In the genomic region with DNA sequence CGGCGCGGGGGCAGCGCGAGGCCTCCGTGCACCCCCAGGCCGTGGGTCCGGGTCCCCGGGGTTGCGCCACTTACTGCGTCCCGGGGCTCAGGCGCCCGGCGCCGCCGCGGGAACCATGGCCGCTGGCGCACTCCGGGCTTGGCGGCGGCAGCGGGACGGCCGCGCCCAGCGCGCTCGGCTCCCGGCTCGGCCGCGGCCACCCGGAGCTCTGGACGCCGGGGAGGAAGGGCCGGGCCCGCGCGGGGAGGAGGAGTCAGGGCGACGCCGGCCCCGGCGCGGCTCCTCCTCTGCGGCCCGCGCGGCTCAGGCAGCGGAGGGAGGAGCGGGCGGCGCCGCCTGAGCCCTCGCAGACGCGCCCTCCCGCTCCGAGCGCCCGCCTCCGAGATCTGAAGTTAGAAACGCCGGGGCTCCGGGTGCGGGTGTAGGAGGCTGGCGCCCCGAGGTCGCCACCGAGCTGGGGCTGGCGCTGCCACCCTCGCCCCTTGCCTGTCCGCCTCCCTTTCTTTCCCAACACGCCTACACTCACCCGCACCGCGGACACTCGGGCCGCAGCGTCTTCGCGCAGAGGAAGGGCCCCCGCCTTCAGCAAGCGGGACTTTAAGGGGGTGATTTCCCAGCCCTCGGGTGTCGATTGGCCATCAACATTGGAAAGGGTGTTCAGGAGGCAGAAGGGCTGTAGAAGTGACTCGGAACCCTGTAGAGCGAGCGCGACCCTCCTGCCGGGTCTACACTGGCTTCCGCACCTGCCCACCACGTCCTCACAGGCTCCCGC, we compare ENCODE assay signal across 7 cellular contexts. TPM values are rescaled to one million over a fixed set of nuclear protein-coding genes. Genes with fewer than 3 reads are reported as not detected.
DNase-seq lines count a peak whose midpoint lies in the region; ATAC-seq, FAIRE-seq and TF ChIP-seq lines count a peak whose summit lies in the region.

A gene with protein sequence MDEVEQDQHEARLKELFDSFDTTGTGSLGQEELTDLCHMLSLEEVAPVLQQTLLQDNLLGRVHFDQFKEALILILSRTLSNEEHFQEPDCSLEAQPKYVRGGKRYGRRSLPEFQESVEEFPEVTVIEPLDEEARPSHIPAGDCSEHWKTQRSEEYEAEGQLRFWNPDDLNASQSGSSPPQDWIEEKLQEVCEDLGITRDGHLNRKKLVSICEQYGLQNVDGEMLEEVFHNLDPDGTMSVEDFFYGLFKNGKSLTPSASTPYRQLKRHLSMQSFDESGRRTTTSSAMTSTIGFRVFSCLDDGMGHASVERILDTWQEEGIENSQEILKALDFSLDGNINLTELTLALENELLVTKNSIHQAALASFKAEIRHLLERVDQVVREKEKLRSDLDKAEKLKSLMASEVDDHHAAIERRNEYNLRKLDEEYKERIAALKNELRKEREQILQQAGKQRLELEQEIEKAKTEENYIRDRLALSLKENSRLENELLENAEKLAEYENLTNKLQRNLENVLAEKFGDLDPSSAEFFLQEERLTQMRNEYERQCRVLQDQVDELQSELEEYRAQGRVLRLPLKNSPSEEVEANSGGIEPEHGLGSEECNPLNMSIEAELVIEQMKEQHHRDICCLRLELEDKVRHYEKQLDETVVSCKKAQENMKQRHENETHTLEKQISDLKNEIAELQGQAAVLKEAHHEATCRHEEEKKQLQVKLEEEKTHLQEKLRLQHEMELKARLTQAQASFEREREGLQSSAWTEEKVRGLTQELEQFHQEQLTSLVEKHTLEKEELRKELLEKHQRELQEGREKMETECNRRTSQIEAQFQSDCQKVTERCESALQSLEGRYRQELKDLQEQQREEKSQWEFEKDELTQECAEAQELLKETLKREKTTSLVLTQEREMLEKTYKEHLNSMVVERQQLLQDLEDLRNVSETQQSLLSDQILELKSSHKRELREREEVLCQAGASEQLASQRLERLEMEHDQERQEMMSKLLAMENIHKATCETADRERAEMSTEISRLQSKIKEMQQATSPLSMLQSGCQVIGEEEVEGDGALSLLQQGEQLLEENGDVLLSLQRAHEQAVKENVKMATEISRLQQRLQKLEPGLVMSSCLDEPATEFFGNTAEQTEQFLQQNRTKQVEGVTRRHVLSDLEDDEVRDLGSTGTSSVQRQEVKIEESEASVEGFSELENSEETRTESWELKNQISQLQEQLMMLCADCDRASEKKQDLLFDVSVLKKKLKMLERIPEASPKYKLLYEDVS (N-terminal part only) (minus strand): TSS at position 231 of the 772 bp plus-strand sequence. CDS start 9,106 bp downstream, outside the sequence.

- FAIRE-seq in GM12878 (lab: Jason Lieb, UNC): no peak

- TF ChIP-seq CTCF in GM12878 (IDR thresholded peaks at IDR 0.05 in 2 of 3, conservative IDR thresholded peaks at IDR 0.05 in 1 of 3; ENCODE audit: control insufficient read depth in 2 of 3, extremely low read depth in 1 of 3, insufficient read depth in 1 of 3, low read depth in 3 of 3, low read length in 3 of 3) (no peak), sigmoid colon (IDR thresholded peaks at IDR 0.05) (no peak)

- RAD21 ChIA-PET in GM12878 (lab: Charles Lee; ENCODE audit: unreplicated experiment): interaction anchor here (1.0 to 6.8 kb wide), 6 partner anchors 8 to 54 kb away, joined by 3 to 106 read pairs (median 23); no protein-coding TSS in a partner anchor

- H3K9me3 ChIP-seq in GM12878 (replicated peaks; ENCODE audit: control insufficient read depth, insufficient read depth, low read length): no peaks in the 10 kb centered on the region
- H3K9me3 ChIP-seq in iPS DF 6.9 (ENCODE audit: control insufficient read depth, insufficient read depth, low read length): no peaks in the 10 kb centered on the region
- no peaks in the 10 kb centered on the region for H3K9me3 ChIP-seq in sigmoid colon

- ATAC-seq in HG02763 (IDR thresholded peaks at IDR 0.05; ENCODE audit: unreplicated experiment) (peak; percentile 80), GM12878 (peak; percentile 89)

- intact Hi-C loops in GM12878 (cut with micrococcal nuclease; ENCODE audit: unreplicated experiment) (loop anchor here (2.0 kb wide), 2 partner anchors 30 to 40 kb away; no protein-coding TSS in a partner anchor), sigmoid colon (cut with DNase I) (loop anchor here (2.0 kb wide), 1 partner anchor 30 kb away; no protein-coding TSS in a partner anchor)

- WGBS in GM12878 (ENCODE audit: insufficient coverage, insufficient replicate concordance, low lambda C conversion rate, missing lambda C conversion rate): under 1% methylated on average over 69 of the region's 96 CpGs
- WGBS in iPS DF 6.9 (ENCODE audit: insufficient coverage, insufficient read length): no CpG with 5 or more reads among the region's 96 CpGs
- WGBS in sigmoid colon, 2 donors: 0% methylated on average over 96 of the region's 96 CpGs

- POLR2A ChIA-PET in GM12878 (lab: Charles Lee): interaction anchor here (0.5 to 6.0 kb wide), 6 partner anchors 9 to 872 kb away, joined by 3 to 36 read pairs (median 6); no protein-coding TSS in a partner anchor

- H3K4me3 ChIP-seq in GM12878: peak within 1 kb of the TSS; percentile 96
- H3K4me3 ChIP-seq in iPS DF 6.9 (ENCODE audit: low read length): peak within 1 kb of the TSS; percentile 60
- peak within 1 kb of the TSS; percentile 80 to 96 (median 87) for H3K4me3 ChIP-seq in sigmoid colon

- no TSS peak for BruUV-seq in GM12878 (replicated peaks; lab: Mats Ljungman, UMichigan)

- SMC1A ChIA-PET in GM12878 (lab: Charles Lee; ENCODE audit: uncharacterized antibody, unreplicated experiment): interaction anchor here (0.7 to 16.9 kb wide), 4 partner anchors 12 to 39 kb away, joined by 4 to 360 read pairs (median 27); no protein-coding TSS in a partner anchor

- H3K79me2 ChIP-seq in GM12878 (ENCODE audit: control insufficient read depth, insufficient read depth, low read length): peaks cover 64% of the 10 kb centered on the region

- in situ Hi-C loops in GM12878 (cut with MboI): no loop called here

- DNase-seq in NCI-H1436 treated with DMSO at 0.1 percent for 48 hours (lab: John Stamatoyannopoulos, UW) (peak; percentile 17), T1000 (lab: John Stamatoyannopoulos, UW) (peak; percentile 49), GM12878 (ENCODE audit: low read depth, low spot score) (no peak), iPS DF 6.9 (ENCODE audit: low read depth, low spot score) (no peak), sigmoid colon (peak; percentile 87)

- H3K9ac ChIP-seq in GM12878 (ENCODE audit: control insufficient read depth, insufficient read depth, low read length): peak within 1 kb of the TSS; percentile 83

- 0 out of 2 replicates have a peak, but pooled peaks cover 4% of the 10 kb centered on the region for H4K20me1 ChIP-seq in GM12878 (ENCODE audit: control insufficient read depth, insufficient read depth)

- no peak for TF ChIP-seq RAD21 in GM12878 (IDR thresholded peaks at IDR 0.05; ENCODE audit: insufficient read depth, low read depth, low read length)

- TF ChIP-seq EP300 in GM12878 (IDR thresholded peaks at IDR 0.05; ENCODE audit: borderline replicate concordance in 1 of 2, control insufficient read depth in 1 of 2, low read depth in 2 of 2, low read length in 2 of 2) (no peak), sigmoid colon (IDR thresholded peaks at IDR 0.05) (no peak)

- H3K27me3 ChIP-seq in GM12878 (replicated peaks in 1 of 2; ENCODE audit: control insufficient read depth in 2 of 2, insufficient read depth in 2 of 2, low read length in 1 of 2) (no peaks in the 10 kb centered on the region), iPS DF 6.9 (ENCODE audit: control insufficient read depth, insufficient read depth, low read length) (peaks cover 22% of the 10 kb centered on the region), sigmoid colon (no peaks in the 10 kb centered on the region)

- H3K27ac ChIP-seq in GM12878 (ENCODE audit: control insufficient read depth, insufficient read depth) (peak within 1 kb of the TSS; percentile 87), iPS DF 6.9 (ENCODE audit: low read length) (no peak within 1 kb of the TSS), sigmoid colon (peak within 1 kb of the TSS; percentile 89 to 97 (median 94))

- H3K4me1 ChIP-seq in GM12878 (ENCODE audit: control insufficient read depth, insufficient read depth, low read length) (peaks cover 26% of the 10 kb centered on the region), iPS DF 6.9 (ENCODE audit: control insufficient read depth, insufficient read depth, low read length) (peaks cover 2% of the 10 kb centered on the region; the same call in 1 of the 2 replicates), sigmoid colon (peaks cover 0 to 26% (median 17%) of the 10 kb centered on the region in 4 donors)

- H2AFZ ChIP-seq in GM12878 (ENCODE audit: control insufficient read depth, low read depth, low read length): peak within 1 kb of the TSS; percentile 63

- CTCF ChIA-PET in GM12878 (lab: Yijun Ruan, JAX): interaction anchor here (0.6 to 9.2 kb wide), 6 partner anchors 8 to 55 kb away, joined by 3 to 98 read pairs (median 4); no protein-coding TSS in a partner anchor

- TF ChIP-seq POLR2A in GM15510 (IDR thresholded peaks at IDR 0.05; ENCODE audit: borderline replicate concordance, extremely low read depth, insufficient read length) (peak; percentile 73), GM12878 (IDR thresholded peaks at IDR 0.05; ENCODE audit: low read depth, low read length) (peak; percentile 72), sigmoid colon (IDR thresholded peaks at IDR 0.05) (no peak)

- H3K4me2 ChIP-seq in GM12878 (ENCODE audit: control insufficient read depth, insufficient read depth): peak within 1 kb of the TSS; percentile 80

- H3K36me3 ChIP-seq in GM12878 (ENCODE audit: control insufficient read depth in 2 of 2, insufficient read depth in 2 of 2, low read length in 1 of 2) (peaks cover 0 to 2% of the 10 kb centered on the region in 2 experiments; a peak in 1 of 4 replicates), iPS DF 6.9 (ENCODE audit: control insufficient read depth, insufficient read depth, low read length) (no peaks in the 10 kb centered on the region), sigmoid colon (no peaks in the 10 kb centered on the region)

RNA-seq across cellular contexts. Expression of the gene that starts here (rescaled TPM):
- total RNA-seq in GM12878 (2013; cell fraction: nucleolus; rRNA removed): 248 and 265 TPM in 2 replicates
- total RNA-seq in GM12878 (2014; rRNA removed) (92.2 and 103 TPM in 2 replicates), GM12878 (2014; rRNA removed; fragmentation: Illumina TruSeq; extraction: Trizol) (133 and 138 TPM in 2 replicates), GM12878 (2021) (134 and 135 TPM in 2 replicates), sigmoid colon (10 to 100 TPM; 20.7 to 38.2 (median 26.9) TPM)
- 39.4 TPM for polyA plus RNA-seq in GM12878 (2011; ENCODE audit: low read depth)
- polyA plus RNA-seq in GM12878 (2011; rRNA removed) (44.0 and 51.2 TPM in 2 replicates), GM12878 (2014; fragmentation: Illumina TruSeq; extraction: Trizol) (101 and 122 TPM in 2 replicates), GM12878 (2014; fragmentation: Nextera tagmentation; extraction: Ambion mirVana) (10 to 100 TPM; 16.2 to 17.0 TPM), GM12878 (2014; rRNA removed) (57.5 and 67.6 TPM in 2 replicates), GM12878 (2016; fragmentation: Nextera tagmentation; extraction: Ambion mirVana) (10 to 100 TPM; 30.5 to 73.1 TPM), sigmoid colon (10 to 100 TPM in 1 of 3 donors, 1 to 10 TPM in 2; 3.6 to 14.8 (median 5.1) TPM)
- 23.7 and 24.4 TPM in 2 replicates for polyA plus RNA-seq in GM12878 (2011; cell fraction: cytosol; rRNA removed)
- 52.6 and 57.6 TPM in 2 replicates for polyA plus RNA-seq in GM12878 (2011; cell fraction: nucleus; rRNA removed)
- polyA plus RNA-seq in GM12878 (2012): 51.7 and 57.1 TPM in 2 replicates
- polyA minus RNA-seq in GM12878 (2011; rRNA and poly(A)+ RNA removed): 60.8 and 87.0 TPM in 2 replicates
- polyA minus RNA-seq in GM12878 (2011; cell fraction: cytosol; rRNA and poly(A)+ RNA removed): 25.0 and 33.6 TPM in 2 replicates
- polyA minus RNA-seq in GM12878 (2011; cell fraction: nucleus; rRNA and poly(A)+ RNA removed): 52.8 and 99.4 TPM in 2 replicates

Comparison
In these comparisons a context has a peak if more than half of its experiments do, and no peak if none do; other contexts are left out.
1. POLR2A ChIP-seq: peak in GM15510 (single experiment) and GM12878 (single experiment); none in sigmoid colon (0 of 2).
2. DNase-seq: peak in NCI-H1436 treated with DMSO at 0.1 percent for 48 hours (single experiment), T1000 (single experiment) and sigmoid colon (single experiment); none in GM12878 (single experiment) and iPS DF 6.9 (single experiment).
3. Peak in every context shown above with its lines, with median percentiles within 50 percentile points of each other: H3K4me3 ChIP-seq.